Comparison of ENCODE assay signal across 2 cellular contexts in the genomic region with DNA sequence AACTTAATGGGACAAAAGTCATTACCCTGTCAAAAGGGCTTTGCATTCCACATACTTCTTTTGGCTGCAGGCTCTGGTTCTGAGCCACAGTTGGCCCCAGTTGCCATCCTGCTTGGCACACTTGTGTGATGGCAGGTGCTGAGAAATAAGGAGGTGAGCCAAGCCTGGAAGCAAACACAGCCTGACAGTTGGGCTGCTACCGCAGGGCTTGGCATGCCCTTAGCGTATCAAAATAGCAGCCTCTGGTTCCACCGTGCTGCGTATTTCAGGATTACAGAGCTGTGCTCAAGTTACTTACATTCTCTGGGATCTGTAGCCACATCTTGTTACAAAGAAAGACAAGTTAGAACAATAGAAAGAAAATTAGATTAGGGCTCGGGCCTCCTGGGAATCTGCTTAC.
TF ChIP-seq lines count a peak whose summit lies in the region.

No MANE protein-coding gene starts in this region.

TF ChIP-seq in liver, 16 proteins besides CTCF, POLR2A, EP300 and RAD21:
- TF ChIP-seq FOXA2 (IDR thresholded peaks at IDR 0.05) (no peak), HNF4A (conservative IDR thresholded peaks at IDR 0.05) (no peak), SP1 (IDR thresholded peaks at IDR 0.05) (no peak), GABPA (IDR thresholded peaks at IDR 0.05 in 1 of 2, conservative IDR thresholded peaks at IDR 0.05 in 1 of 2) (no peak), FOXA1 (IDR thresholded peaks at IDR 0.05) (no peak), YY1 (IDR thresholded peaks at IDR 0.05) (no peak), TAF1 (conservative IDR thresholded peaks at IDR 0.05) (no peak), EGR1 (IDR thresholded peaks at IDR 0.05; ENCODE audit: low read depth in 2 of 2) (no peak), RXRA (IDR thresholded peaks at IDR 0.05) (no peak), HNF4G (IDR thresholded peaks at IDR 0.05) (no peak), NR2F2 (IDR thresholded peaks at IDR 0.05) (no peak)
- TF ChIP-seq, protein P1, sequence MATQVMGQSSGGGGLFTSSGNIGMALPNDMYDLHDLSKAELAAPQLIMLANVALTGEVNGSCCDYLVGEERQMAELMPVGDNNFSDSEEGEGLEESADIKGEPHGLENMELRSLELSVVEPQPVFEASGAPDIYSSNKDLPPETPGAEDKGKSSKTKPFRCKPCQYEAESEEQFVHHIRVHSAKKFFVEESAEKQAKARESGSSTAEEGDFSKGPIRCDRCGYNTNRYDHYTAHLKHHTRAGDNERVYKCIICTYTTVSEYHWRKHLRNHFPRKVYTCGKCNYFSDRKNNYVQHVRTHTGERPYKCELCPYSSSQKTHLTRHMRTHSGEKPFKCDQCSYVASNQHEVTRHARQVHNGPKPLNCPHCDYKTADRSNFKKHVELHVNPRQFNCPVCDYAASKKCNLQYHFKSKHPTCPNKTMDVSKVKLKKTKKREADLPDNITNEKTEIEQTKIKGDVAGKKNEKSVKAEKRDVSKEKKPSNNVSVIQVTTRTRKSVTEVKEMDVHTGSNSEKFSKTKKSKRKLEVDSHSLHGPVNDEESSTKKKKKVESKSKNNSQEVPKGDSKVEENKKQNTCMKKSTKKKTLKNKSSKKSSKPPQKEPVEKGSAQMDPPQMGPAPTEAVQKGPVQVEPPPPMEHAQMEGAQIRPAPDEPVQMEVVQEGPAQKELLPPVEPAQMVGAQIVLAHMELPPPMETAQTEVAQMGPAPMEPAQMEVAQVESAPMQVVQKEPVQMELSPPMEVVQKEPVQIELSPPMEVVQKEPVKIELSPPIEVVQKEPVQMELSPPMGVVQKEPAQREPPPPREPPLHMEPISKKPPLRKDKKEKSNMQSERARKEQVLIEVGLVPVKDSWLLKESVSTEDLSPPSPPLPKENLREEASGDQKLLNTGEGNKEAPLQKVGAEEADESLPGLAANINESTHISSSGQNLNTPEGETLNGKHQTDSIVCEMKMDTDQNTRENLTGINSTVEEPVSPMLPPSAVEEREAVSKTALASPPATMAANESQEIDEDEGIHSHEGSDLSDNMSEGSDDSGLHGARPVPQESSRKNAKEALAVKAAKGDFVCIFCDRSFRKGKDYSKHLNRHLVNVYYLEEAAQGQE (IDR thresholded peaks at IDR 0.05): no peak
- TF ChIP-seq, protein P2, sequence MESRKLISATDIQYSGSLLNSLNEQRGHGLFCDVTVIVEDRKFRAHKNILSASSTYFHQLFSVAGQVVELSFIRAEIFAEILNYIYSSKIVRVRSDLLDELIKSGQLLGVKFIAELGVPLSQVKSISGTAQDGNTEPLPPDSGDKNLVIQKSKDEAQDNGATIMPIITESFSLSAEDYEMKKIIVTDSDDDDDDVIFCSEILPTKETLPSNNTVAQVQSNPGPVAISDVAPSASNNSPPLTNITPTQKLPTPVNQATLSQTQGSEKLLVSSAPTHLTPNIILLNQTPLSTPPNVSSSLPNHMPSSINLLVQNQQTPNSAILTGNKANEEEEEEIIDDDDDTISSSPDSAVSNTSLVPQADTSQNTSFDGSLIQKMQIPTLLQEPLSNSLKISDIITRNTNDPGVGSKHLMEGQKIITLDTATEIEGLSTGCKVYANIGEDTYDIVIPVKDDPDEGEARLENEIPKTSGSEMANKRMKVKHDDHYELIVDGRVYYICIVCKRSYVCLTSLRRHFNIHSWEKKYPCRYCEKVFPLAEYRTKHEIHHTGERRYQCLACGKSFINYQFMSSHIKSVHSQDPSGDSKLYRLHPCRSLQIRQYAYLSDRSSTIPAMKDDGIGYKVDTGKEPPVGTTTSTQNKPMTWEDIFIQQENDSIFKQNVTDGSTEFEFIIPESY (IDR thresholded peaks at IDR 0.05): no peak
- TF ChIP-seq, protein P3, sequence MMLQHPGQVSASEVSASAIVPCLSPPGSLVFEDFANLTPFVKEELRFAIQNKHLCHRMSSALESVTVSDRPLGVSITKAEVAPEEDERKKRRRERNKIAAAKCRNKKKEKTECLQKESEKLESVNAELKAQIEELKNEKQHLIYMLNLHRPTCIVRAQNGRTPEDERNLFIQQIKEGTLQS (IDR thresholded peaks at IDR 0.05): no peak
- TF ChIP-seq, protein P4, sequence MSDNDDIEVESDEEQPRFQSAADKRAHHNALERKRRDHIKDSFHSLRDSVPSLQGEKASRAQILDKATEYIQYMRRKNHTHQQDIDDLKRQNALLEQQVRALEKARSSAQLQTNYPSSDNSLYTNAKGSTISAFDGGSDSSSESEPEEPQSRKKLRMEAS (IDR thresholded peaks at IDR 0.05): no peak

TF ChIP-seq in HepG2, 621 proteins besides CTCF, POLR2A, EP300 and RAD21:
- TF ChIP-seq ZNF225 (CRISPR knock-in tag; IDR thresholded peaks at IDR 0.05) (no peak), PHB2 (IDR thresholded peaks at IDR 0.05; ENCODE audit: partially characterized antibody) (no peak), KLF6 (CRISPR knock-in tag; IDR thresholded peaks at IDR 0.05) (no peak), ZNF598 (CRISPR knock-in tag; IDR thresholded peaks at IDR 0.05; ENCODE audit: borderline replicate concordance) (no peak), MEIS1 (CRISPR knock-in tag; IDR thresholded peaks at IDR 0.05; ENCODE audit: borderline replicate concordance) (no peak), STAT5B (CRISPR knock-in tag; IDR thresholded peaks at IDR 0.05) (no peak), ZNF768 (CRISPR knock-in tag; IDR thresholded peaks at IDR 0.05) (no peak), HIVEP1 (CRISPR knock-in tag; IDR thresholded peaks at IDR 0.05) (no peak), SIX4 (CRISPR knock-in tag; IDR thresholded peaks at IDR 0.05) (no peak), FOXA1 (IDR thresholded peaks at IDR 0.05) (no peak), FOXA1 (CRISPR knock-in tag; IDR thresholded peaks at IDR 0.05) (no peak)
- TF ChIP-seq, protein P5, sequence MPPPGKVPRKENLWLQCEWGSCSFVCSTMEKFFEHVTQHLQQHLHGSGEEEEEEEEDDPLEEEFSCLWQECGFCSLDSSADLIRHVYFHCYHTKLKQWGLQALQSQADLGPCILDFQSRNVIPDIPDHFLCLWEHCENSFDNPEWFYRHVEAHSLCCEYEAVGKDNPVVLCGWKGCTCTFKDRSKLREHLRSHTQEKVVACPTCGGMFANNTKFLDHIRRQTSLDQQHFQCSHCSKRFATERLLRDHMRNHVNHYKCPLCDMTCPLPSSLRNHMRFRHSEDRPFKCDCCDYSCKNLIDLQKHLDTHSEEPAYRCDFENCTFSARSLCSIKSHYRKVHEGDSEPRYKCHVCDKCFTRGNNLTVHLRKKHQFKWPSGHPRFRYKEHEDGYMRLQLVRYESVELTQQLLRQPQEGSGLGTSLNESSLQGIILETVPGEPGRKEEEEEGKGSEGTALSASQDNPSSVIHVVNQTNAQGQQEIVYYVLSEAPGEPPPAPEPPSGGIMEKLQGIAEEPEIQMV (CRISPR knock-in tag; IDR thresholded peaks at IDR 0.05; ENCODE audit: low read depth): no peak
- TF ChIP-seq, protein P6, sequence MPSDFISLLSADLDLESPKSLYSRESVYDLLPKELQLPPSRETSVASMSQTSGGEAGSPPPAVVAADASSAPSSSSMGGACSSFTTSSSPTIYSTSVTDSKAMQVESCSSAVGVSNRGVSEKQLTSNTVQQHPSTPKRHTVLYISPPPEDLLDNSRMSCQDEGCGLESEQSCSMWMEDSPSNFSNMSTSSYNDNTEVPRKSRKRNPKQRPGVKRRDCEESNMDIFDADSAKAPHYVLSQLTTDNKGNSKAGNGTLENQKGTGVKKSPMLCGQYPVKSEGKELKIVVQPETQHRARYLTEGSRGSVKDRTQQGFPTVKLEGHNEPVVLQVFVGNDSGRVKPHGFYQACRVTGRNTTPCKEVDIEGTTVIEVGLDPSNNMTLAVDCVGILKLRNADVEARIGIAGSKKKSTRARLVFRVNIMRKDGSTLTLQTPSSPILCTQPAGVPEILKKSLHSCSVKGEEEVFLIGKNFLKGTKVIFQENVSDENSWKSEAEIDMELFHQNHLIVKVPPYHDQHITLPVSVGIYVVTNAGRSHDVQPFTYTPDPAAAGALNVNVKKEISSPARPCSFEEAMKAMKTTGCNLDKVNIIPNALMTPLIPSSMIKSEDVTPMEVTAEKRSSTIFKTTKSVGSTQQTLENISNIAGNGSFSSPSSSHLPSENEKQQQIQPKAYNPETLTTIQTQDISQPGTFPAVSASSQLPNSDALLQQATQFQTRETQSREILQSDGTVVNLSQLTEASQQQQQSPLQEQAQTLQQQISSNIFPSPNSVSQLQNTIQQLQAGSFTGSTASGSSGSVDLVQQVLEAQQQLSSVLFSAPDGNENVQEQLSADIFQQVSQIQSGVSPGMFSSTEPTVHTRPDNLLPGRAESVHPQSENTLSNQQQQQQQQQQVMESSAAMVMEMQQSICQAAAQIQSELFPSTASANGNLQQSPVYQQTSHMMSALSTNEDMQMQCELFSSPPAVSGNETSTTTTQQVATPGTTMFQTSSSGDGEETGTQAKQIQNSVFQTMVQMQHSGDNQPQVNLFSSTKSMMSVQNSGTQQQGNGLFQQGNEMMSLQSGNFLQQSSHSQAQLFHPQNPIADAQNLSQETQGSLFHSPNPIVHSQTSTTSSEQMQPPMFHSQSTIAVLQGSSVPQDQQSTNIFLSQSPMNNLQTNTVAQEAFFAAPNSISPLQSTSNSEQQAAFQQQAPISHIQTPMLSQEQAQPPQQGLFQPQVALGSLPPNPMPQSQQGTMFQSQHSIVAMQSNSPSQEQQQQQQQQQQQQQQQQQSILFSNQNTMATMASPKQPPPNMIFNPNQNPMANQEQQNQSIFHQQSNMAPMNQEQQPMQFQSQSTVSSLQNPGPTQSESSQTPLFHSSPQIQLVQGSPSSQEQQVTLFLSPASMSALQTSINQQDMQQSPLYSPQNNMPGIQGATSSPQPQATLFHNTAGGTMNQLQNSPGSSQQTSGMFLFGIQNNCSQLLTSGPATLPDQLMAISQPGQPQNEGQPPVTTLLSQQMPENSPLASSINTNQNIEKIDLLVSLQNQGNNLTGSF (CRISPR knock-in tag; IDR thresholded peaks at IDR 0.05): no peak
